Comparison of ENCODE assay signal across 1 cellular context in genomic region chr13:49936943-49937273, GRCh38.
TF ChIP-seq lines count a peak whose summit lies in the region.

No MANE protein-coding gene starts in this region.

TF ChIP-seq in HCT116, 20 proteins besides CTCF, POLR2A, EP300 and RAD21 (continued from another document):
- no peak for TF ChIP-seq ATF3 (IDR thresholded peaks at IDR 0.05)
- TF ChIP-seq FOSL1 (IDR thresholded peaks at IDR 0.05; ENCODE audit: low read depth): no peak
- TF ChIP-seq SRF (IDR thresholded peaks at IDR 0.05; ENCODE audit: low read depth): no peak
